ENCODE assay signal across 8 cellular contexts in genomic region chr14:31261859-31262739, GRCh38. TPM values are rescaled to one million over a fixed set of nuclear protein-coding genes. Genes with fewer than 3 reads are reported as not detected.
DNase-seq lines count a peak whose midpoint lies in the region; ATAC-seq and TF ChIP-seq lines count a peak whose summit lies in the region.

No MANE protein-coding gene starts in this region.

- no peaks in the 10 kb centered on the region for H3K36me3 ChIP-seq in esophagus (ENCODE audit: control insufficient read depth in 2 of 2, insufficient read depth in 2 of 2, low read length in 1 of 2)
- no peaks in the 10 kb centered on the region for H3K36me3 ChIP-seq in colonic mucosa

- H3K27me3 ChIP-seq in esophagus (ENCODE audit: control insufficient read depth in 1 of 2, insufficient read depth in 2 of 2, low read length in 2 of 2) (no peaks in the 10 kb centered on the region), colonic mucosa (no peaks in the 10 kb centered on the region)

- WGBS in esophagus, 2 donors: 35 to 41% methylated on average over 6 of the region's 6 CpGs

- intact Hi-C loops in sciatic nerve (cut with DNase I) (no loop called here), colonic mucosa (cut with DNase I) (loop anchor here (10.0 kb wide), 1 partner anchor 47 kb away; no protein-coding TSS in a partner anchor)

- peaks cover 0 to 10% of the 10 kb centered on the region in 2 donors for H3K4me1 ChIP-seq in esophagus (ENCODE audit: control insufficient read depth in 2 of 2, insufficient read depth in 2 of 2, low read length in 1 of 2)
- no peaks in the 10 kb centered on the region for H3K4me1 ChIP-seq in colonic mucosa

- TF ChIP-seq CTCF in colonic mucosa (IDR thresholded peaks at IDR 0.05): no peak

- H3K9ac ChIP-seq in colonic mucosa (ENCODE audit: low read depth in 2 of 2, low read length in 2 of 2): no peak overlapping the region

- peak; percentile 75 for DNase-seq in NCI-H2171 treated with DMSO at 0.1 percent for 48 hours (lab: John Stamatoyannopoulos, UW)
- no peak for DNase-seq in sciatic nerve (ENCODE audit: low spot score)
- no peak for DNase-seq in NCI-H526 (lab: John Stamatoyannopoulos, UW)
- no peak for DNase-seq in colonic mucosa

- H3K27ac ChIP-seq in esophagus (ENCODE audit: low read depth in 2 of 2, low read length in 1 of 2) (peak overlapping the region; percentile 79 to 98), colonic mucosa (no peak overlapping the region)

- H3K4me3 ChIP-seq in esophagus (ENCODE audit: low read depth in 1 of 2, low read length in 2 of 2): no peak overlapping the region
- no peak overlapping the region for H3K4me3 ChIP-seq in colonic mucosa

- ATAC-seq in GM18861 (IDR thresholded peaks at IDR 0.05; ENCODE audit: unreplicated experiment) (peak; percentile 58), sciatic nerve (peak; percentile 58), GM19452 (IDR thresholded peaks at IDR 0.05; ENCODE audit: unreplicated experiment) (no peak), HG03097 (IDR thresholded peaks at IDR 0.05; ENCODE audit: low FRiP score, unreplicated experiment) (no peak)

- H3K9me3 ChIP-seq in esophagus (ENCODE audit: control insufficient read depth in 2 of 2, insufficient read depth in 1 of 2, low read depth in 1 of 2, low read length in 1 of 2) (no peaks in the 10 kb centered on the region), colonic mucosa (no peaks in the 10 kb centered on the region)

RNA-seq across cellular contexts. Expression of gene HECTD1, which starts 54.5 kb away (rescaled TPM):
- polyA plus RNA-seq in esophagus: 100 to 1,000 TPM in 1 of 2 donors, 10 to 100 TPM in 1; 90.0 to 140 TPM
- total RNA-seq in sciatic nerve (193 TPM), colonic mucosa (100 to 1,000 TPM; 113 to 148 TPM)

Comparison
In these comparisons a context has a peak if more than half of its experiments do, and no peak if none do; other contexts are left out.
1. ATAC-seq: peak in GM18861 (single experiment) and sciatic nerve (single experiment); none in GM19452 (single experiment) and HG03097 (single experiment).